Comparison of ENCODE assay signal across 30 cellular contexts in the genomic region with DNA sequence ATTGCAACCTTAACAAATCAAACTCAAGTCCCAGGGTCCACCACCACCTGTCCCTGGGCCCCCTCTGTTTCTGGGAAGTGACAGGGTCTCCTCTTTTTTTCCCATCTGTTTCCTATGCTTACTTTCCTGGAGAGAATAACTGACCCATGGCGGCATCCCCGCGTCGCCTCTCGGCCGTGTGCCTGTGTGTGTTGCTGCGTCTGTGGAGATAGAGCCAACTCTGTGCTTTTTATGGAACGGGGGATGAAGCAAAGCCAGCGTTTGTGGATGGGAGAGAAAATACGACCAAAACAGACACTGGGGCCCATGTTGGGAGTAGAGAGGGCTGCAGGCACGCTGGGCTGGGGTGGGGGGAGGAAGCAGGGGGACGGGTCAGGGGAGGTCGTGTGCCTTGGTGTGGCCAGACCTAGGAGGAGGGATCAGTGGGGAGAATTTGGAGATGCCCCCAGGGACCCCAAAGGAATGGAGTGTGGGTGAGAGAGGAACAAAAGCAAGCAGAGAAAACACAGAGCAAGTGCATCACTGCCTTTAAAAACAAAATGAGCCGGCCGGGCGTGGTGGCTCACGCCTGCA. TPM values are rescaled to one million over a fixed set of nuclear protein-coding genes. Genes with fewer than 3 reads are reported as not detected.
DNase-seq lines count a peak whose midpoint lies in the region; ATAC-seq lines count a peak whose summit lies in the region.
"Had no signal": no experiment of that assay in that cellular context is flagged by ENCODE, and none has a peak within 500 bp of the region (broad histone marks: within the 10 kb centered on the region; RNA-seq: fewer than 3 reads in every experiment).

No MANE protein-coding gene starts in this region.

- ATAC-seq in activated naive CD8-positive, alpha-beta T cell treated with anti-CD3 and anti-CD28 coated beads, Interleukin-2, amount 50 U/mL, for 24 hours = no peak
- ATAC-seq in HG03097 (IDR thresholded peaks at IDR 0.05; ENCODE audit: low FRiP score, unreplicated experiment) (no peak), GM21381 (IDR thresholded peaks at IDR 0.05; ENCODE audit: unreplicated experiment) (no peak)
- ATAC-seq: K562; Panc1; stimulated activated naive CD8-positive, alpha-beta T cell treated with anti-CD3 and anti-CD28 coated beads, Interleukin-15, amount 100 ng/mL, for 72 hours had no signal

- CTCF ChIA-PET in activated naive CD4-positive, alpha-beta T cell treated with anti-CD3 and anti-CD28 coated beads for 36 hours (lab: Charles Lee) = interaction anchor here (0.6 kb wide), 1 partner anchor 8 kb away, joined by 6 read pairs; no protein-coding TSS in a partner anchor

- H3K27me3 Mint-ChIP-seq in activated naive CD4-positive, alpha-beta T cell treated with anti-CD3 and anti-CD28 coated beads for 36 hours (ENCODE audit: low read depth) = peaks cover 23% of the 10 kb centered on the region
- H3K27me3 Mint-ChIP-seq in activated naive CD8-positive, alpha-beta T cell treated with anti-CD3 and anti-CD28 coated beads, Interleukin-2, amount 50 U/mL, for 24 hours = peaks cover 43% of the 10 kb centered on the region

- H3K4me1 Mint-ChIP-seq in activated naive CD4-positive, alpha-beta T cell treated with anti-CD3 and anti-CD28 coated beads for 36 hours (ENCODE audit: low read depth) = no peaks in the 10 kb centered on the region
- no peaks in the 10 kb centered on the region for H3K4me1 Mint-ChIP-seq in activated naive CD8-positive, alpha-beta T cell treated with anti-CD3 and anti-CD28 coated beads, Interleukin-2, amount 50 U/mL, for 24 hours
- H3K4me1 Mint-ChIP-seq: activated naive CD4-positive, alpha-beta T cell treated with anti-CD3 and anti-CD28 coated beads, Interleukin-2, amount 50 U/mL, for 24 hours; neural crest cell; stimulated activated naive CD8-positive, alpha-beta T cell treated with anti-CD3 and anti-CD28 coated beads, Interleukin-15, amount 100 ng/mL, for 72 hours had no signal

- intact Hi-C loops in activated naive CD4-positive, alpha-beta T cell treated with anti-CD3 and anti-CD28 coated beads for 36 hours (cut with micrococcal nuclease) = loop anchor here (10.0 kb wide), 1 partner anchor 254 kb away; no protein-coding TSS in a partner anchor

- no peak overlapping the region for H3K4me3 Mint-ChIP-seq in activated naive CD4-positive, alpha-beta T cell treated with anti-CD3 and anti-CD28 coated beads for 36 hours
- H3K4me3 Mint-ChIP-seq in activated naive CD8-positive, alpha-beta T cell treated with anti-CD3 and anti-CD28 coated beads, Interleukin-2, amount 50 U/mL, for 24 hours = no peak overlapping the region
- H3K4me3 Mint-ChIP-seq: activated naive CD4-positive, alpha-beta T cell treated with anti-CD3 and anti-CD28 coated beads, Interleukin-2, amount 50 U/mL, for 24 hours; neural crest cell; stimulated activated naive CD8-positive, alpha-beta T cell treated with anti-CD3 and anti-CD28 coated beads, Interleukin-15, amount 100 ng/mL, for 72 hours had no signal

- no peaks in the 10 kb centered on the region for H3K9me3 Mint-ChIP-seq in activated naive CD4-positive, alpha-beta T cell treated with anti-CD3 and anti-CD28 coated beads for 36 hours
- H3K9me3 Mint-ChIP-seq in activated naive CD8-positive, alpha-beta T cell treated with anti-CD3 and anti-CD28 coated beads, Interleukin-2, amount 50 U/mL, for 24 hours = no peaks in the 10 kb centered on the region
- H3K9me3 Mint-ChIP-seq: activated naive CD4-positive, alpha-beta T cell treated with anti-CD3 and anti-CD28 coated beads, Interleukin-2, amount 50 U/mL, for 24 hours; neural crest cell; stimulated activated naive CD8-positive, alpha-beta T cell treated with anti-CD3 and anti-CD28 coated beads, Interleukin-15, amount 100 ng/mL, for 72 hours had no signal

- in situ Hi-C loops in G401 (cut with HindIII; ENCODE audit: low sequenced_read_pairs) = no loop called here

- DNase-seq in G401 (ENCODE audit: low spot score) (peak; percentile 84), cerebellum (ENCODE audit: low spot score) (peak; percentile 74), inferior parietal cortex (ENCODE audit: extremely low spot score) (peak; percentile 22), skeletal muscle cell (ENCODE audit: low read depth) (peak; percentile 3)
- no peak for DNase-seq in activated naive CD4-positive, alpha-beta T cell treated with anti-CD3 and anti-CD28 coated beads for 36 hours
- no peak for DNase-seq in activated naive CD8-positive, alpha-beta T cell treated with anti-CD3 and anti-CD28 coated beads, Interleukin-2, amount 50 U/mL, for 24 hours
- DNase-seq: activated CD8-positive, alpha-beta memory T cell treated with anti-CD3 and anti-CD28 coated beads, Interleukin-2, amount 50 U/mL, for 4 hours; BE2C; central memory CD4-positive, alpha-beta T cell; NCI-H1092 treated with DMSO at 0.1 percent for 48 hours; NCI-H2029; NCI-H526 treated with DMSO at 0.1 percent for 48 hours; stimulated activated naive CD8-positive, alpha-beta T cell treated with anti-CD3 and anti-CD28 coated beads, Interleukin-15, amount 100 ng/mL, for 72 hours had no signal

- no peak overlapping the region for H3K4me3 ChIP-seq in skeletal muscle cell (ENCODE audit: low read depth, low read length)
- H3K4me3 ChIP-seq: ascending aorta, HAP-1, K562, tibial nerve had no signal

- no peak overlapping the region for H3K27ac Mint-ChIP-seq in activated naive CD4-positive, alpha-beta T cell treated with anti-CD3 and anti-CD28 coated beads for 36 hours
- no peak overlapping the region for H3K27ac Mint-ChIP-seq in activated naive CD8-positive, alpha-beta T cell treated with anti-CD3 and anti-CD28 coated beads, Interleukin-2, amount 50 U/mL, for 24 hours
- H3K27ac Mint-ChIP-seq: activated naive CD4-positive, alpha-beta T cell treated with anti-CD3 and anti-CD28 coated beads, Interleukin-2, amount 50 U/mL, for 24 hours; progenitor cell of endocrine pancreas; stimulated activated naive CD8-positive, alpha-beta T cell treated with anti-CD3 and anti-CD28 coated beads, Interleukin-15, amount 100 ng/mL, for 72 hours had no signal

- H3K36me3 Mint-ChIP-seq in activated naive CD4-positive, alpha-beta T cell treated with anti-CD3 and anti-CD28 coated beads for 36 hours (ENCODE audit: low read depth) = no peaks in the 10 kb centered on the region
- no peaks in the 10 kb centered on the region for H3K36me3 Mint-ChIP-seq in activated naive CD8-positive, alpha-beta T cell treated with anti-CD3 and anti-CD28 coated beads, Interleukin-2, amount 50 U/mL, for 24 hours (ENCODE audit: low read depth)
- H3K36me3 Mint-ChIP-seq: activated naive CD4-positive, alpha-beta T cell treated with anti-CD3 and anti-CD28 coated beads, Interleukin-2, amount 50 U/mL, for 24 hours had no signal

RNA-seq across cellular contexts. Expression of a gene that starts 16.6 kb away (rescaled TPM):
- not detected in 2 replicates for total RNA-seq in G401 (2014; rRNA removed; shearing (Covaris generic))
- total RNA-seq in cerebellum = 0.36 TPM
- total RNA-seq in activated naive CD4-positive, alpha-beta T cell treated with anti-CD3 and anti-CD28 coated beads for 36 hours = not detected
- total RNA-seq: ascending aorta, dermis microvascular lymphatic vessel endothelial cell, endothelial cell of umbilical vein, HT-29, kidney epithelial cell, lung microvascular endothelial cell, M059J, neural crest cell, skeletal muscle tissue had no signal

RNA-seq across cellular contexts. Expression of a gene that starts 27.6 kb away (rescaled TPM):
- 0.62 and 2.1 TPM in 2 replicates for total RNA-seq in G401 (2014; rRNA removed; shearing (Covaris generic))
- total RNA-seq in cerebellum = not detected
- total RNA-seq in activated naive CD4-positive, alpha-beta T cell treated with anti-CD3 and anti-CD28 coated beads for 36 hours = 1 to 10 TPM in 1 of 2 experiments, under 1 TPM in 1; 0.95 to 1.6 TPM
- total RNA-seq: dermis microvascular lymphatic vessel endothelial cell, endothelial cell of umbilical vein, lung microvascular endothelial cell, neural crest cell had no signal

RNA-seq across cellular contexts. Expression of a gene that starts 27.7 kb away (rescaled TPM):
- total RNA-seq in G401 (2014; rRNA removed; shearing (Covaris generic)) = 105 and 123 TPM in 2 replicates
- total RNA-seq in cerebellum = 36.5 TPM
- total RNA-seq in activated naive CD4-positive, alpha-beta T cell treated with anti-CD3 and anti-CD28 coated beads for 36 hours = 1 to 10 TPM; 2.0 to 2.1 TPM

RNA-seq across cellular contexts. Expression of a gene that starts 49.5 kb away (rescaled TPM):
- 18.4 and 20.6 TPM in 2 replicates for total RNA-seq in G401 (2014; rRNA removed; shearing (Covaris generic))
- 2.6 TPM for total RNA-seq in cerebellum
- 1 to 10 TPM; 1.3 to 1.6 TPM for total RNA-seq in activated naive CD4-positive, alpha-beta T cell treated with anti-CD3 and anti-CD28 coated beads for 36 hours

RNA-seq across cellular contexts. Expression of a gene that starts 50.3 kb away (rescaled TPM):
- total RNA-seq in G401 (2014; rRNA removed; shearing (Covaris generic)) = 1.8 and 9.2 TPM in 2 replicates
- total RNA-seq in cerebellum = 3.6 TPM
- 1 to 10 TPM; 1.5 to 1.7 TPM for total RNA-seq in activated naive CD4-positive, alpha-beta T cell treated with anti-CD3 and anti-CD28 coated beads for 36 hours

Comparison
In these comparisons a context has a peak if more than half of its experiments do, and no peak if none do; other contexts are left out.
1. DNase-seq: peak in G401 (single experiment), cerebellum (single experiment), inferior parietal cortex (single experiment) and skeletal muscle cell (single experiment); none in activated naive CD4-positive, alpha-beta T cell treated with anti-CD3 and anti-CD28 coated beads for 36 hours (single experiment) and activated naive CD8-positive, alpha-beta T cell treated with anti-CD3 and anti-CD28 coated beads, Interleukin-2, amount 50 U/mL, for 24 hours (single experiment).
2. RNA of a gene that starts 27.7 kb away (total RNA-seq): 105 to 123 TPM in G401 and 36.5 TPM in cerebellum (single experiment); 2.0 to 2.1 TPM in activated naive CD4-positive, alpha-beta T cell treated with anti-CD3 and anti-CD28 coated beads for 36 hours; every median in the first group is over 10 times any median in the second.